8 cellular contexts compared by ENCODE assay signal in the genomic region with DNA sequence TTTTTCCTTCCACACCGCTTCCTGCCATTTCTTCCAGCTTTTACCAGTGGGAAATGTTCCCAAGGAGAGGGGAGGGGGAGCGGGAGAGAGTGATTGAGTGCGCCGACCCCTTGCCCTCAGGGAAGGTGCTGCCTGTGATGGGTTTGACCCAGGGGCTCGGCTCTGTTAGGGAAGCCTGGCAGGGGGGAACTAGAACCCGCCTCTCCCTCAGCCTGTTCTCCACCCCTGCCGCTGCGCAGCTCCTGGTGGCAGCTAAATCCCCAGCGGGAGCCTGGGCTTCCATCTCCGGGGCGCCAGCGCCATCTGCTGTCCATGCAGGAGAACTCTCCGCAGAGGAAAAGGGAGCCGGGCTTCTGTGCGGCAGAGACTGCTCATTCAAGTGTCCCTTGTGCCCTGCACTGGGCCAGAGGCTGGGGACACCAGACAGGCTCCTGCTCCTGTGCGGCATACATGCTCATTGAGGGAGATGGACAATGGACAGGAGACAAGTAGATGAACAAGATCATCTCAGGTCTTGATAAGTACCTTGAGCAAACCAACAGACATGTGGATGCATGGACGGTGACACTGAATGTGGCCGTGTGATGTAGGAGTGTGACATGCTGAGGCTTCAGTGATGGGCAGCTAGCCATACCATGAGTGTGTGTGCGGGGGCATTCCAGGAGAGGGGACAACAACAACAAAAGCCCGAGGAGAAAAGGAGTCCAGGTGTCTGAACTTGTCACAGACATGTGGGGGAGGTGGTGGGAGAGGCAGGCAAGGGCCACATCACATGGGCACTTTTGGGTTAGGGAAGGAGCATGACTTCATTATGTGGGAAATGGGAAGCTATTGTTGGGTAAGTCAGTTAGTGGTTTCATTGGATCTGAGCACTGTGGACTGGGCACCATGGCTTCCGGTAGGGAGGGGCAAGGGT. TPM values are rescaled to one million over a fixed set of nuclear protein-coding genes. Genes with fewer than 3 reads are reported as not detected.
DNase-seq lines count a peak whose midpoint lies in the region; ATAC-seq and TF ChIP-seq lines count a peak whose summit lies in the region.

No MANE protein-coding gene starts in this region.

- H3K36me3 ChIP-seq in esophagus squamous epithelium: no peaks in the 10 kb centered on the region

- TF ChIP-seq CTCF in esophagus squamous epithelium (IDR thresholded peaks at IDR 0.05): peak; percentile 89 to 99 (median 97)

- intact Hi-C loops in esophagus squamous epithelium (cut with DNase I): loop anchor here (5.0 kb wide), 1 partner anchor 128 kb away; no protein-coding TSS in a partner anchor

- no peak overlapping the region for H3K4me3 Mint-ChIP-seq in activated T-cell treated with anti-CD3 and anti-CD28 coated beads, Interleukin-2, amount 50 U/mL, for 24 hours
- H3K4me3 Mint-ChIP-seq in natural killer cell treated with Interleukin-12 subunit alpha and Interleukin-12 subunit beta and Interleukin-15 and Interleukin-18, amount 100 ng/mL, for 72 hours: no peak overlapping the region
- H3K4me3 Mint-ChIP-seq in stimulated activated naive B cell treated with anti-CD40 and anti-IgM and Interleukin-4, amounts not matched to agents 10 μg/mL and 1 μg/mL and 100 μg/mL, for 72 hours: no peak overlapping the region

- H3K4me3 ChIP-seq in esophagus squamous epithelium: peak overlapping the region in 1 of 4 donors; percentile 3

- H3K4me1 ChIP-seq in esophagus squamous epithelium: peaks cover 0 to 7% (median 0%) of the 10 kb centered on the region in 3 donors

- DNase-seq in DMS79 (lab: John Stamatoyannopoulos, UW) (peak; percentile 73), HuH-7.5 (ENCODE audit: low spot score) (peak; percentile 98), esophagus squamous epithelium (lab: John Stamatoyannopoulos, UW) (peak; percentile 16)
- DNase-seq in activated T-cell treated with anti-CD3 and anti-CD28 coated beads, Interleukin-2, amount 50 U/mL, for 24 hours: peak; percentile 90
- peak; percentile 88 for DNase-seq in natural killer cell treated with Interleukin-12 subunit alpha and Interleukin-12 subunit beta and Interleukin-15 and Interleukin-18, amount 100 ng/mL, for 72 hours (ENCODE audit: low spot score)
- DNase-seq in stimulated activated naive B cell treated with anti-CD40 and anti-IgM and Interleukin-4, amounts not matched to agents 10 μg/mL and 1 μg/mL and 100 μg/mL, for 72 hours: peak; percentile 77

- H3K27ac Mint-ChIP-seq in activated T-cell treated with anti-CD3 and anti-CD28 coated beads, Interleukin-2, amount 50 U/mL, for 24 hours: no peak overlapping the region
- H3K27ac Mint-ChIP-seq in natural killer cell treated with Interleukin-12 subunit alpha and Interleukin-12 subunit beta and Interleukin-15 and Interleukin-18, amount 100 ng/mL, for 72 hours: no peak overlapping the region
- no peak overlapping the region for H3K27ac Mint-ChIP-seq in stimulated activated naive B cell treated with anti-CD40 and anti-IgM and Interleukin-4, amounts not matched to agents 10 μg/mL and 1 μg/mL and 100 μg/mL, for 72 hours

- no peaks in the 10 kb centered on the region for H3K9me3 ChIP-seq in esophagus squamous epithelium

- peaks cover 73% of the 10 kb centered on the region for H3K27me3 Mint-ChIP-seq in activated T-cell treated with anti-CD3 and anti-CD28 coated beads, Interleukin-2, amount 50 U/mL, for 24 hours
- peaks cover 44 to 47% of the 10 kb centered on the region in 2 donors for H3K27me3 Mint-ChIP-seq in natural killer cell treated with Interleukin-12 subunit alpha and Interleukin-12 subunit beta and Interleukin-15 and Interleukin-18, amount 100 ng/mL, for 72 hours
- peaks cover 74 to 84% of the 10 kb centered on the region in 2 donors for H3K27me3 Mint-ChIP-seq in stimulated activated naive B cell treated with anti-CD40 and anti-IgM and Interleukin-4, amounts not matched to agents 10 μg/mL and 1 μg/mL and 100 μg/mL, for 72 hours

- H3K4me1 Mint-ChIP-seq in activated T-cell treated with anti-CD3 and anti-CD28 coated beads, Interleukin-2, amount 50 U/mL, for 24 hours (ENCODE audit: low read depth): no peaks in the 10 kb centered on the region
- H3K4me1 Mint-ChIP-seq in natural killer cell treated with Interleukin-12 subunit alpha and Interleukin-12 subunit beta and Interleukin-15 and Interleukin-18, amount 100 ng/mL, for 72 hours (ENCODE audit: low read depth in 2 of 2): peaks cover 0 to 4% of the 10 kb centered on the region in 2 donors
- H3K4me1 Mint-ChIP-seq in stimulated activated naive B cell treated with anti-CD40 and anti-IgM and Interleukin-4, amounts not matched to agents 10 μg/mL and 1 μg/mL and 100 μg/mL, for 72 hours: peaks cover 3 to 8% of the 10 kb centered on the region in 2 donors

- peak; percentile 92 for ATAC-seq in GM21619 (IDR thresholded peaks at IDR 0.05; ENCODE audit: unreplicated experiment)
- ATAC-seq in natural killer cell treated with Interleukin-12 subunit alpha and Interleukin-12 subunit beta and Interleukin-15 and Interleukin-18, amount 100 ng/mL, for 72 hours: peak; percentile 76 to 83
- peak; percentile 92 to 96 for ATAC-seq in stimulated activated naive B cell treated with anti-CD40 and anti-IgM and Interleukin-4, amounts not matched to agents 10 μg/mL and 1 μg/mL and 100 μg/mL, for 72 hours (replicated peaks)

- H3K9me3 Mint-ChIP-seq in activated T-cell treated with anti-CD3 and anti-CD28 coated beads, Interleukin-2, amount 50 U/mL, for 24 hours: no peaks in the 10 kb centered on the region
- no peaks in the 10 kb centered on the region for H3K9me3 Mint-ChIP-seq in natural killer cell treated with Interleukin-12 subunit alpha and Interleukin-12 subunit beta and Interleukin-15 and Interleukin-18, amount 100 ng/mL, for 72 hours
- H3K9me3 Mint-ChIP-seq in stimulated activated naive B cell treated with anti-CD40 and anti-IgM and Interleukin-4, amounts not matched to agents 10 μg/mL and 1 μg/mL and 100 μg/mL, for 72 hours: no peaks in the 10 kb centered on the region

- H3K36me3 Mint-ChIP-seq in activated T-cell treated with anti-CD3 and anti-CD28 coated beads, Interleukin-2, amount 50 U/mL, for 24 hours (ENCODE audit: low read depth): no peaks in the 10 kb centered on the region
- no peaks in the 10 kb centered on the region for H3K36me3 Mint-ChIP-seq in natural killer cell treated with Interleukin-12 subunit alpha and Interleukin-12 subunit beta and Interleukin-15 and Interleukin-18, amount 100 ng/mL, for 72 hours
- H3K36me3 Mint-ChIP-seq in stimulated activated naive B cell treated with anti-CD40 and anti-IgM and Interleukin-4, amounts not matched to agents 10 μg/mL and 1 μg/mL and 100 μg/mL, for 72 hours: no peaks in the 10 kb centered on the region

- no peak overlapping the region for H3K27ac ChIP-seq in esophagus squamous epithelium

- no peak for TF ChIP-seq POLR2A in esophagus squamous epithelium (IDR thresholded peaks at IDR 0.05)

- peaks cover 0 to 88% (median 2%) of the 10 kb centered on the region in 4 donors for H3K27me3 ChIP-seq in esophagus squamous epithelium

- 16 to 29% methylated on average over 8 to 10 of the region's 21 CpGs for WGBS in esophagus squamous epithelium, 2 donors

TF ChIP-seq in PFSK-1, 5 proteins besides CTCF, POLR2A, EP300 and RAD21 (continues in another document):
- TF ChIP-seq FOXP2 (optimal IDR thresholded peaks at IDR 0.05; ENCODE audit: borderline replicate concordance, extremely low read depth, extremely low read length, insufficient read depth) (peak; percentile 54), SIN3A (IDR thresholded peaks at IDR 0.05; ENCODE audit: borderline replicate concordance, insufficient read depth, low read length) (no peak)

RNA-seq across cellular contexts. Expression of gene CHPF, which starts 13.3 kb away (rescaled TPM):
- 27.0 TPM for polyA plus RNA-seq in PFSK-1 (2012; ENCODE audit: insufficient read length, low read depth)
- 10 to 100 TPM; 40.4 to 56.6 (median 52.6) TPM for total RNA-seq in esophagus squamous epithelium
- total RNA-seq in natural killer cell treated with Interleukin-12 subunit alpha and Interleukin-12 subunit beta and Interleukin-15 and Interleukin-18, amount 100 ng/mL, for 72 hours: 10 to 100 TPM; 52.4 to 57.5 TPM

RNA-seq across cellular contexts. Expression of gene TMEM198, which starts 13.5 kb away (rescaled TPM):
- polyA plus RNA-seq in PFSK-1 (2012; ENCODE audit: insufficient read length, low read depth): 1.8 TPM
- total RNA-seq in esophagus squamous epithelium: under 1 TPM; 0.62 to 0.87 (median 0.78) TPM
- total RNA-seq in natural killer cell treated with Interleukin-12 subunit alpha and Interleukin-12 subunit beta and Interleukin-15 and Interleukin-18, amount 100 ng/mL, for 72 hours: 1 to 10 TPM; 3.6 to 7.6 TPM

RNA-seq across cellular contexts. Expression of gene ASIC4, which starts 16.0 kb away (rescaled TPM):
- 0.16 TPM for polyA plus RNA-seq in PFSK-1 (2012; ENCODE audit: insufficient read length, low read depth)
- not detected for total RNA-seq in esophagus squamous epithelium
- total RNA-seq in natural killer cell treated with Interleukin-12 subunit alpha and Interleukin-12 subunit beta and Interleukin-15 and Interleukin-18, amount 100 ng/mL, for 72 hours: under 1 TPM in 1 of 2 donors, not detected in 1; 0.12 TPM

RNA-seq across cellular contexts. Expression of gene GMPPA, which starts 31.6 kb away (rescaled TPM):
- polyA plus RNA-seq in PFSK-1 (2012; ENCODE audit: insufficient read length, low read depth): 59.1 TPM
- total RNA-seq in esophagus squamous epithelium: 10 to 100 TPM; 18.1 to 31.1 (median 26.4) TPM
- 10 to 100 TPM; 55.5 to 67.1 TPM for total RNA-seq in natural killer cell treated with Interleukin-12 subunit alpha and Interleukin-12 subunit beta and Interleukin-15 and Interleukin-18, amount 100 ng/mL, for 72 hours

RNA-seq across cellular contexts. Expression of gene OBSL1, which starts 41.0 kb away (rescaled TPM):
- polyA plus RNA-seq in PFSK-1 (2012; ENCODE audit: insufficient read length, low read depth): 42.5 TPM
- total RNA-seq in esophagus squamous epithelium: 10 to 100 TPM in 3 of 4 donors, 1 to 10 TPM in 1; 7.0 to 38.9 (median 16.0) TPM
- total RNA-seq in natural killer cell treated with Interleukin-12 subunit alpha and Interleukin-12 subunit beta and Interleukin-15 and Interleukin-18, amount 100 ng/mL, for 72 hours: 1 to 10 TPM in 1 of 2 donors, not detected in 1; 2.9 TPM

Comparison
In these comparisons a context has a peak if more than half of its experiments do, and no peak if none do; other contexts are left out.
1. DNase-seq: peak in every context shown above with its lines; median percentile 98 in HuH-7.5; 90 in activated T-cell treated with anti-CD3 and anti-CD28 coated beads, Interleukin-2, amount 50 U/mL, for 24 hours; 88 in natural killer cell treated with Interleukin-12 subunit alpha and Interleukin-12 subunit beta and Interleukin-15 and Interleukin-18, amount 100 ng/mL, for 72 hours; 77 in stimulated activated naive B cell treated with anti-CD40 and anti-IgM and Interleukin-4, amounts not matched to agents 10 μg/mL and 1 μg/mL and 100 μg/mL, for 72 hours; 73 in DMS79; 16 in esophagus squamous epithelium.